ENCODE assay signal across 33 cellular contexts in genomic region chr4:73152893-73153292, GRCh38.
"Had no signal": no experiment of that assay in that cellular context is flagged by ENCODE, and none has a peak within 500 bp of the region (broad histone marks: within the 10 kb centered on the region; RNA-seq: fewer than 3 reads in every experiment).

No MANE protein-coding gene starts in this region.

- H3K9me3 Mint-ChIP-seq: activated CD4-positive, alpha-beta memory T cell treated with anti-CD3 and anti-CD28 coated beads for 36 hours; activated CD4-positive, alpha-beta T cell treated with anti-CD3 and anti-CD28 coated beads, Interleukin-2, amount 10 ng/mL, durations not matched to agents 24 days and 14 days; activated naive CD4-positive, alpha-beta T cell treated with anti-CD3 and anti-CD28 coated beads, Interleukin-2, amount 50 U/mL, for 24 hours; activated T-cell treated with anti-CD3 and anti-CD28 coated beads, Interleukin-2, amount 50 U/mL, for 24 hours; activated T-helper 17 cell treated with anti-CD3 and anti-CD28 coated beads, Interleukin-2, amount 50 U/mL, for 72 hours; immature natural killer cell; memory B cell; stimulated activated memory B cell treated with anti-CD40 and anti-IgM and Interleukin-4, amounts not matched to agents 10 μg/mL and 1 μg/mL and 100 μg/mL, for 72 hours; stimulated activated naive CD8-positive, alpha-beta T cell treated with anti-CD3 and anti-CD28 coated beads, Interleukin-15, amount 100 ng/mL, for 72 hours; type B pancreatic cell had no signal

- H3K36me3 ChIP-seq: colonic mucosa, uterus had no signal

- H3K4me1 ChIP-seq: colonic mucosa, esophagus squamous epithelium, heart left ventricle, pancreas, prostate gland, sigmoid colon had no signal

- ATAC-seq: activated T-helper 17 cell treated with anti-CD3 and anti-CD28 coated beads, Interleukin-2, amount 50 U/mL, for 72 hours; heart left ventricle; left colon; naive thymus-derived CD4-positive, alpha-beta T cell; pancreas; stimulated activated memory B cell treated with anti-CD40 and anti-IgM and Interleukin-4, amounts not matched to agents 10 μg/mL and 1 μg/mL and 100 μg/mL, for 72 hours; stimulated activated naive CD8-positive, alpha-beta T cell treated with anti-CD3 and anti-CD28 coated beads, Interleukin-15, amount 100 ng/mL, for 72 hours had no signal

- H3K4me3 ChIP-seq: colonic mucosa, esophagus squamous epithelium, heart left ventricle, pancreas, prostate gland, sigmoid colon, smooth muscle cell, uterus had no signal

- H3K27me3 Mint-ChIP-seq: activated CD4-positive, alpha-beta memory T cell treated with anti-CD3 and anti-CD28 coated beads for 36 hours; activated CD4-positive, alpha-beta T cell treated with anti-CD3 and anti-CD28 coated beads, Interleukin-2, amount 10 ng/mL, durations not matched to agents 24 days and 14 days; activated naive CD4-positive, alpha-beta T cell treated with anti-CD3 and anti-CD28 coated beads, Interleukin-2, amount 50 U/mL, for 24 hours; activated T-cell treated with anti-CD3 and anti-CD28 coated beads, Interleukin-2, amount 50 U/mL, for 24 hours; activated T-helper 17 cell treated with anti-CD3 and anti-CD28 coated beads, Interleukin-2, amount 50 U/mL, for 72 hours; memory B cell; naive thymus-derived CD4-positive, alpha-beta T cell; stimulated activated memory B cell treated with anti-CD40 and anti-IgM and Interleukin-4, amounts not matched to agents 10 μg/mL and 1 μg/mL and 100 μg/mL, for 72 hours; stimulated activated naive CD8-positive, alpha-beta T cell treated with anti-CD3 and anti-CD28 coated beads, Interleukin-15, amount 100 ng/mL, for 72 hours; type B pancreatic cell had no signal

- H3K27me3 ChIP-seq: colonic mucosa, esophagus squamous epithelium, heart left ventricle, pancreas, sigmoid colon, uterus had no signal

- H3K9me3 ChIP-seq: colonic mucosa, esophagus squamous epithelium, heart left ventricle, pancreas, prostate gland, sigmoid colon, uterus had no signal

- H3K4me1 Mint-ChIP-seq: activated CD4-positive, alpha-beta T cell treated with anti-CD3 and anti-CD28 coated beads, Interleukin-2, amount 10 ng/mL, durations not matched to agents 24 days and 14 days; stimulated activated memory B cell treated with anti-CD40 and anti-IgM and Interleukin-4, amounts not matched to agents 10 μg/mL and 1 μg/mL and 100 μg/mL, for 72 hours; stimulated activated naive CD8-positive, alpha-beta T cell treated with anti-CD3 and anti-CD28 coated beads, Interleukin-15, amount 100 ng/mL, for 72 hours had no signal

- H3K4me2 ChIP-seq: smooth muscle cell had no signal

- DNase-seq: activated CD4-positive, alpha-beta memory T cell treated with anti-CD3 and anti-CD28 coated beads for 36 hours; activated CD4-positive, alpha-beta T cell treated with anti-CD3 and anti-CD28 coated beads, Interleukin-2, amount 10 ng/mL, durations not matched to agents 24 days and 14 days; activated CD4-positive, CD25-positive, alpha-beta regulatory T cell treated with anti-CD3 and anti-CD28 coated beads, Interleukin-2, amount 50 U/mL, for 72 hours; activated CD8-positive, alpha-beta memory T cell treated with anti-CD3 and anti-CD28 coated beads, Interleukin-2, amount 50 U/mL, for 4 hours; activated T-cell treated with anti-CD3 and anti-CD28 coated beads, Interleukin-2, amount 50 U/mL, for 24 hours; anterior cingulate cortex; colonic mucosa; effector CD8-positive, alpha-beta T cell; esophagus squamous epithelium; heart left ventricle; hypothalamus; immature natural killer cell; kidney; left colon; midbrain; naive thymus-derived CD4-positive, alpha-beta T cell; pancreas; sigmoid colon; stimulated activated CD4-positive, alpha-beta T cell treated with anti-CD3 and anti-CD28 coated beads, Interleukin-1b, Interleukin-23, amount 100 ng/mL, for 48 hours; stimulated activated CD4-positive, alpha-beta T cell treated with anti-CD3 and anti-CD28 coated beads, Interleukin-4, amount 100 ng/mL, for 4 hours; stimulated activated CD8-positive, alpha-beta memory T cell treated with anti-CD3 and anti-CD28 coated beads, Interleukin-4, amount 100 ng/mL, for 48 hours; stimulated activated naive CD8-positive, alpha-beta T cell treated with anti-CD3 and anti-CD28 coated beads, Interleukin-15, amount 100 ng/mL, for 72 hours; substantia nigra; T-helper 2 cell; uterus had no signal

- H3K27ac ChIP-seq: colonic mucosa, epithelial cell of prostate, esophagus squamous epithelium, heart left ventricle, pancreas, prostate gland, sigmoid colon, uterus had no signal

- H3K4me3 Mint-ChIP-seq: activated CD4-positive, alpha-beta memory T cell treated with anti-CD3 and anti-CD28 coated beads for 36 hours; activated CD4-positive, alpha-beta T cell treated with anti-CD3 and anti-CD28 coated beads, Interleukin-2, amount 10 ng/mL, durations not matched to agents 24 days and 14 days; activated naive CD4-positive, alpha-beta T cell treated with anti-CD3 and anti-CD28 coated beads, Interleukin-2, amount 50 U/mL, for 24 hours; activated T-cell treated with anti-CD3 and anti-CD28 coated beads, Interleukin-2, amount 50 U/mL, for 24 hours; activated T-helper 17 cell treated with anti-CD3 and anti-CD28 coated beads, Interleukin-2, amount 50 U/mL, for 72 hours; immature natural killer cell; memory B cell; naive thymus-derived CD4-positive, alpha-beta T cell; stimulated activated memory B cell treated with anti-CD40 and anti-IgM and Interleukin-4, amounts not matched to agents 10 μg/mL and 1 μg/mL and 100 μg/mL, for 72 hours; stimulated activated naive CD8-positive, alpha-beta T cell treated with anti-CD3 and anti-CD28 coated beads, Interleukin-15, amount 100 ng/mL, for 72 hours; type B pancreatic cell had no signal

- H3K27ac Mint-ChIP-seq: activated CD4-positive, alpha-beta memory T cell treated with anti-CD3 and anti-CD28 coated beads for 36 hours; activated CD4-positive, alpha-beta T cell treated with anti-CD3 and anti-CD28 coated beads, Interleukin-2, amount 10 ng/mL, durations not matched to agents 24 days and 14 days; activated naive CD4-positive, alpha-beta T cell treated with anti-CD3 and anti-CD28 coated beads, Interleukin-2, amount 50 U/mL, for 24 hours; activated T-cell treated with anti-CD3 and anti-CD28 coated beads, Interleukin-2, amount 50 U/mL, for 24 hours; stimulated activated memory B cell treated with anti-CD40 and anti-IgM and Interleukin-4, amounts not matched to agents 10 μg/mL and 1 μg/mL and 100 μg/mL, for 72 hours; stimulated activated naive CD8-positive, alpha-beta T cell treated with anti-CD3 and anti-CD28 coated beads, Interleukin-15, amount 100 ng/mL, for 72 hours; type B pancreatic cell had no signal
